Comparison of ENCODE assay signal across 10 cellular contexts in the genomic region with DNA sequence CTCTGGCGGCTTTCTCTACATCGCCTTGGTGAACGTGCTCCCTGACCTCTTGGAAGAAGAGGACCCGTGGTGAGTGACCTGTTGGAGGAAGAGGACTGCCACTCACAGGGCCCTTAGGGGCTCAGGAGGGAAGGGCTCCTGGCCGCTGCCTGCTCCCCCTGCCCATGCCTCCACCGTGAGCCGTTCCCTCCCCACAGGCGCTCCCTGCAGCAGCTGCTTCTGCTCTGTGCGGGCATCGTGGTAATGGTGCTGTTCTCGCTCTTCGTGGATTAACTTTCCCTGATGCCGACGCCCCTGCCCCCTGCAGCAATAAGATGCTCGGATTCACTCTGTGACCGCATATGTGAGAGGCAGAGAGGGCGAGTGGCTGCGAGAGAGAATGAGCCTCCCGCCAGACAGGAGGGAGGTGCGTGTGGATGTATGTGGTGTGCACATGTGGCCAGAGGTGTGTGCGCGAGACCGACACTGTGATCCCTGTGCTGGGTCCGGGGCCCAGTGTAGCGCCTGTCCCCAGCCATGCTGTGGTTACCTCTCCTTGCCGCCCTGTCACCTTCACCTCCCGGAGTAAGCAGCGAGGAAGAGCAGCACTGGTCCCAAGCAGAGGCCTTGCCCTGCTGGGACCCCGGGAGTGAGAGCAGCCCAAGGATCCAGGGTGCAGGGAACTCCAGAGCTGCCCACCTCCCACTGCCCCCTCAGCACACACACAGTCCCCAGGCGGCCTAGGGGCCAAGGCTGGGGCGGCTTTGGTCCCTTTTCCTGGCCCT. TPM values are rescaled to one million over a fixed set of nuclear protein-coding genes. Genes with fewer than 3 reads are reported as not detected.
DNase-seq lines count a peak whose midpoint lies in the region; ATAC-seq and TF ChIP-seq lines count a peak whose summit lies in the region.
"Had no signal": no experiment of that assay in that cellular context is flagged by ENCODE, and none has a peak within 500 bp of the region (broad histone marks: within the 10 kb centered on the region; RNA-seq: fewer than 3 reads in every experiment).

No MANE protein-coding gene starts in this region.

- TF ChIP-seq CTCF in lung (IDR thresholded peaks at IDR 0.05; ENCODE audit: control extremely low read depth, extremely low read depth): no peak

- intact Hi-C loops in Right ventricle myocardium superior (cut with DNase I) (no loop called here), cardiac septum (cut with DNase I) (no loop called here), aorta (cut with DNase I) (no loop called here)

- no peaks in the 10 kb centered on the region for H3K4me1 Mint-ChIP-seq in immature natural killer cell

- H3K27ac Mint-ChIP-seq in immature natural killer cell: no peak overlapping the region
- H3K27ac Mint-ChIP-seq: B cell had no signal

- H3K4me1 ChIP-seq in lung (ENCODE audit: control insufficient read depth in 2 of 2, insufficient read depth in 2 of 2, low read length in 2 of 2) (peaks cover 0 to 20% of the 10 kb centered on the region in 2 donors), aorta (ENCODE audit: control insufficient read depth in 1 of 2, insufficient read depth in 2 of 2, low read length in 2 of 2) (no peaks in the 10 kb centered on the region)

- H3K27me3 Mint-ChIP-seq in immature natural killer cell (ENCODE audit: low read depth in 3 of 3): peaks cover 2% of the 10 kb centered on the region in 3 donors
- H3K27me3 Mint-ChIP-seq: B cell had no signal

- H3K27ac ChIP-seq in lung (ENCODE audit: low read depth in 1 of 2, low read length in 1 of 2) (peak overlapping the region; percentile 71 to 92), aorta (ENCODE audit: low read depth in 1 of 2, low read length in 2 of 2) (peak overlapping the region; percentile 32 to 86)

- no peaks in the 10 kb centered on the region for H3K9me3 Mint-ChIP-seq in immature natural killer cell

- H3K4me3 Mint-ChIP-seq in immature natural killer cell: no peak overlapping the region
- H3K4me3 Mint-ChIP-seq: B cell had no signal

- peaks cover 5 to 14% (median 10%) of the 10 kb centered on the region in 3 donors for H3K36me3 Mint-ChIP-seq in immature natural killer cell

- ATAC-seq in Right ventricle myocardium superior (ENCODE audit: poor library complexity) (peak; percentile 4), lung (ENCODE audit: insufficient read depth, low FRiP score) (no peak), aorta (ENCODE audit: low FRiP score) (no peak), HG02840 (IDR thresholded peaks at IDR 0.05; ENCODE audit: low FRiP score, unreplicated experiment) (no peak)

- H3K36me3 ChIP-seq in lung (ENCODE audit: control insufficient read depth in 2 of 2, insufficient read depth in 2 of 2, low read length in 2 of 2) (peaks cover 8 to 57% of the 10 kb centered on the region in 2 donors), aorta (ENCODE audit: control insufficient read depth in 1 of 2, insufficient read depth in 2 of 2, low read length in 1 of 2) (peaks cover 0 to 10% of the 10 kb centered on the region in 2 donors)

- DNase-seq in Right ventricle myocardium superior (no peak), cardiac septum (ENCODE audit: low spot score) (no peak), lung (ENCODE audit: low spot score) (no peak), aorta (no peak), immature natural killer cell (no peak)
- DNase-seq: foreskin melanocyte, NCI-H1048 had no signal

- H3K27me3 ChIP-seq in lung (ENCODE audit: control insufficient read depth, insufficient read depth) (no peaks in the 10 kb centered on the region), aorta (ENCODE audit: control insufficient read depth in 1 of 2, insufficient read depth in 2 of 2, low read length in 1 of 2) (no peaks in the 10 kb centered on the region)

- 88 to 89% methylated on average over 31 of the region's 31 CpGs for WGBS in lung, 2 donors
- 79 to 83% methylated on average over 31 of the region's 31 CpGs for WGBS in aorta, 2 donors

- no peak overlapping the region for H3K4me3 ChIP-seq in lung
- H3K4me3 ChIP-seq in aorta (ENCODE audit: low read length in 2 of 2): no peak overlapping the region

- peaks cover 0 to 2% of the 10 kb centered on the region in 2 donors for H3K9me3 ChIP-seq in lung (ENCODE audit: control insufficient read depth in 2 of 2, insufficient read depth in 1 of 2, low read length in 1 of 2)
- H3K9me3 ChIP-seq in aorta (ENCODE audit: control insufficient read depth, low read length): no peaks in the 10 kb centered on the region

RNA-seq across cellular contexts. Expression of a gene that starts 6.9 kb away (rescaled TPM):
- 34.5 TPM for total RNA-seq in Right ventricle myocardium superior
- 72.2 TPM for total RNA-seq in cardiac septum
- total RNA-seq in lung: 10 to 100 TPM; 31.8 to 83.8 TPM
- polyA plus RNA-seq in lung: 10 to 100 TPM; 67.5 to 82.2 TPM
- total RNA-seq in aorta: 10 to 100 TPM; 75.1 to 88.9 TPM
- polyA plus RNA-seq in aorta: 100 to 1,000 TPM in 1 of 2 donors, 10 to 100 TPM in 1; 34.7 to 118 TPM
- polyA plus RNA-seq in immature natural killer cell: 10 to 100 TPM; 22.1 to 33.2 (median 27.7) TPM

RNA-seq across cellular contexts. Expression of a gene that starts 11.0 kb away (rescaled TPM):
- total RNA-seq in Right ventricle myocardium superior (166 TPM), cardiac septum (132 TPM), lung (100 to 1,000 TPM in 1 of 2 donors, 10 to 100 TPM in 1; 61.6 to 137 TPM), aorta (100 to 1,000 TPM in 1 of 2 donors, 10 to 100 TPM in 1; 84.2 to 117 TPM)
- polyA plus RNA-seq in lung (100 to 1,000 TPM; 145 to 192 TPM), aorta (100 to 1,000 TPM; 181 to 204 TPM), immature natural killer cell (100 to 1,000 TPM; 157 to 207 (median 184) TPM)

RNA-seq across cellular contexts. Expression of a gene that starts 33.7 kb away (rescaled TPM):
- 6.7 TPM for total RNA-seq in Right ventricle myocardium superior
- 3.7 TPM for total RNA-seq in cardiac septum
- 1 to 10 TPM in 1 of 2 donors, not detected in 1; 1.5 TPM for total RNA-seq in lung
- polyA plus RNA-seq in lung: under 1 TPM; 0.38 to 0.49 TPM
- under 1 TPM; 0.66 to 0.71 TPM for total RNA-seq in aorta
- under 1 TPM in 1 of 2 donors, not detected in 1; 0.46 TPM for polyA plus RNA-seq in aorta
- polyA plus RNA-seq in immature natural killer cell: not detected
- total RNA-seq: temporal lobe had no signal

RNA-seq across cellular contexts. Expression of a gene that starts 36.9 kb away (rescaled TPM):
- total RNA-seq in Right ventricle myocardium superior: 11.1 TPM
- 12.0 TPM for total RNA-seq in cardiac septum
- 100 to 1,000 TPM in 1 of 2 donors, 10 to 100 TPM in 1; 27.6 to 188 TPM for total RNA-seq in lung
- polyA plus RNA-seq in lung: 100 to 1,000 TPM; 123 to 344 TPM
- total RNA-seq in aorta: 10 to 100 TPM; 41.0 to 56.0 TPM
- polyA plus RNA-seq in aorta: 10 to 100 TPM in 1 of 2 donors, 1 to 10 TPM in 1; 6.3 to 37.8 TPM
- polyA plus RNA-seq in immature natural killer cell: 1 to 10 TPM in 2 of 3 donors, under 1 TPM in 1; 0.95 to 3.6 (median 2.3) TPM
